Comparison of ENCODE assay signal across 16 cellular contexts in the genomic region with DNA sequence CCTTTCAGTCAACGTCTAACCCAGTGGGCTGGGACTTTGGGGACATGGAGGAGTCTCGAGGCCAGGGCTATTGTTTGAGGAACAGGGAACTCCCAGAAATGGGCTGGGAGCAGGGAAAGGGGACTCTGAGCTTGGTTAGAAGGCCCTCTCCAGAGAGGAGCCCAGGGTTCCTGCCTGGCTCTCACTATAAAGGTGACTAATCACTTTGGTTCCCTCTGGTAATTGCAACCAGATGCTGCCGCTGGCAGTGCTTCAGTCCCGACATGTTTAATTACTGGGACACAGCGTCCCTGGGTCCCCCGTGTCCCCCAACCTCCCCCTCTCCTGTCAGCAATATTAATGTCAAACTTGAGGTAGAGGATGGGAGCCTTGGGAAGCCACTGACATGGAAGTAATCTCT. TPM values are rescaled to one million over a fixed set of nuclear protein-coding genes. Genes with fewer than 3 reads are reported as not detected.
DNase-seq lines count a peak whose midpoint lies in the region; ATAC-seq lines count a peak whose summit lies in the region.
"Had no signal": no experiment of that assay in that cellular context is flagged by ENCODE, and none has a peak within 500 bp of the region (broad histone marks: within the 10 kb centered on the region; RNA-seq: fewer than 3 reads in every experiment).

No MANE protein-coding gene starts in this region.

- no peak overlapping the region for H3K4me3 ChIP-seq in H7 (ENCODE audit: insufficient read depth, low read depth, low read length)
- H3K4me3 ChIP-seq: coronary artery, spleen, suprapubic skin had no signal

- H3K4me1 Mint-ChIP-seq in activated T-cell treated with anti-CD3 and anti-CD28 coated beads, Interleukin-2, amount 50 U/mL, for 72 hours (ENCODE audit: low read depth) = peaks cover 14% of the 10 kb centered on the region

- DNase-seq in GM04504 (ENCODE audit: low read depth) (peak; percentile 80), NCI-H2171 (lab: John Stamatoyannopoulos, UW) (peak; percentile 46), dedifferentiated amniotic fluid mesenchymal stem cell (ENCODE audit: extremely low spot score) (peak; percentile 68), retina (peak; percentile 25), H7 (no peak)
- DNase-seq in activated T-cell treated with anti-CD3 and anti-CD28 coated beads, Interleukin-2, amount 50 U/mL, for 72 hours = no peak
- DNase-seq: activated CD4-positive, CD25-positive, alpha-beta regulatory T cell; activated CD8-positive, alpha-beta memory T cell treated with anti-CD3 and anti-CD28 coated beads, Interleukin-2, amount 50 U/mL, for 48 hours; NCI-H2081 treated with DMSO at 0.1 percent for 48 hours; NK-92 treated with Interleukin-12 subunit alpha and Interleukin-12 subunit beta, amount 100 ng/mL, for 24 hours; occipital lobe; spleen had no signal

- ATAC-seq in GM21515 (IDR thresholded peaks at IDR 0.05; ENCODE audit: unreplicated experiment) (no peak), HG03095 (IDR thresholded peaks at IDR 0.05; ENCODE audit: unreplicated experiment) (no peak)
- ATAC-seq in activated T-cell treated with anti-CD3 and anti-CD28 coated beads, Interleukin-2, amount 50 U/mL, for 72 hours (replicated peaks in 1 of 2) = no peak

- H3K4me3 Mint-ChIP-seq in activated T-cell treated with anti-CD3 and anti-CD28 coated beads, Interleukin-2, amount 50 U/mL, for 72 hours = no peak overlapping the region

- H3K27me3 ChIP-seq in H7 (ENCODE audit: control insufficient read depth, insufficient read depth, low read length) = no peaks in the 10 kb centered on the region
- H3K27me3 ChIP-seq: suprapubic skin had no signal

- no peaks in the 10 kb centered on the region for H3K9me3 Mint-ChIP-seq in activated T-cell treated with anti-CD3 and anti-CD28 coated beads, Interleukin-2, amount 50 U/mL, for 72 hours

- no peak overlapping the region for H3K27ac Mint-ChIP-seq in activated T-cell treated with anti-CD3 and anti-CD28 coated beads, Interleukin-2, amount 50 U/mL, for 72 hours

- peaks cover 24% of the 10 kb centered on the region for H3K27me3 Mint-ChIP-seq in activated T-cell treated with anti-CD3 and anti-CD28 coated beads, Interleukin-2, amount 50 U/mL, for 72 hours (ENCODE audit: low read depth)

- H3K36me3 Mint-ChIP-seq in activated T-cell treated with anti-CD3 and anti-CD28 coated beads, Interleukin-2, amount 50 U/mL, for 72 hours (ENCODE audit: insufficient read depth in 2 of 2) = no peaks in the 10 kb centered on the region

- no peaks in the 10 kb centered on the region for H3K36me3 ChIP-seq in H7 (replicated peaks; ENCODE audit: control insufficient read depth, insufficient read depth, low read length)
- H3K36me3 ChIP-seq: spleen, suprapubic skin had no signal

RNA-seq across cellular contexts. Expression of a gene that starts 5.0 kb away (rescaled TPM):
- 0.03 TPM in 1 of 2 replicates, not detected in the other for total RNA-seq in H7 (2014; rRNA removed; shearing (Covaris generic))
- total RNA-seq in activated T-cell treated with anti-CD3 and anti-CD28 coated beads, Interleukin-2, amount 50 U/mL, for 72 hours = not detected
- total RNA-seq: spleen, suprapubic skin had no signal

RNA-seq across cellular contexts. Expression of a gene that starts 12.4 kb away (rescaled TPM):
- 18.9 and 39.1 TPM in 2 replicates for total RNA-seq in H7 (2014; rRNA removed; shearing (Covaris generic))
- 10 to 100 TPM; 45.1 to 55.0 TPM for total RNA-seq in activated T-cell treated with anti-CD3 and anti-CD28 coated beads, Interleukin-2, amount 50 U/mL, for 72 hours

RNA-seq across cellular contexts. Expression of a gene that starts 31.2 kb away (rescaled TPM):
- total RNA-seq in H7 (2014; rRNA removed; shearing (Covaris generic)) = 48.2 and 49.5 TPM in 2 replicates
- total RNA-seq in activated T-cell treated with anti-CD3 and anti-CD28 coated beads, Interleukin-2, amount 50 U/mL, for 72 hours = 10 to 100 TPM; 76.2 to 84.1 TPM

Comparison
In these comparisons a context has a peak if more than half of its experiments do, and no peak if none do; other contexts are left out.
1. DNase-seq: peak in GM04504 (single experiment), NCI-H2171 (single experiment), dedifferentiated amniotic fluid mesenchymal stem cell (single experiment) and retina (single experiment); none in H7 (single experiment) and activated T-cell treated with anti-CD3 and anti-CD28 coated beads, Interleukin-2, amount 50 U/mL, for 72 hours (0 of 2).